Comparison of ENCODE assay signal across 15 cellular contexts in genomic region chr20:44684047-44684965, GRCh38. TPM values are rescaled to one million over a fixed set of nuclear protein-coding genes. Genes with fewer than 3 reads are reported as not detected.
A peak's percentile ranks its signal among the peaks of the same experiment; 100 is the strongest.
DNase-seq lines count a peak whose midpoint lies in the region; ATAC-seq, FAIRE-seq and TF ChIP-seq lines count a peak whose summit lies in the region.
"Had no signal": no experiment of that assay in that cellular context is flagged by ENCODE, and none has a peak within 500 bp of the region (broad histone marks: within the 10 kb centered on the region; RNA-seq: fewer than 3 reads in every experiment).

No MANE protein-coding gene starts in this region.

- no peak for ATAC-seq in central memory CD8-positive, alpha-beta T cell (replicated peaks; ENCODE audit: extremely low read depth, poor library complexity, severe bottlenecking)
- ATAC-seq in HepG2 = peak; percentile 63
- no peak for ATAC-seq in activated CD4-positive, CD25-positive, alpha-beta regulatory T cell treated with anti-CD3 and anti-CD28 coated beads, Interleukin-2, amount 50 U/mL, for 24 hours

- peak overlapping the region; percentile 73 for H2AFZ ChIP-seq in Loucy (ENCODE audit: low read length)
- H2AFZ ChIP-seq in HepG2 (ENCODE audit: low read length) = no peak overlapping the region
- no peak overlapping the region for H2AFZ ChIP-seq in Karpas-422 (ENCODE audit: low read length)

- H3K9me3 ChIP-seq in Loucy (ENCODE audit: insufficient read depth, low read depth, low read length) (no peaks in the 10 kb centered on the region), HepG2 (ENCODE audit: low read length) (no peaks in the 10 kb centered on the region), Karpas-422 (ENCODE audit: low read length) (no peaks in the 10 kb centered on the region)
- H3K9me3 ChIP-seq: esophagus muscularis mucosa, MG63, testis had no signal

- H3K79me2 ChIP-seq in Loucy (ENCODE audit: insufficient read depth, low read length) = no peaks in the 10 kb centered on the region
- no peaks in the 10 kb centered on the region for H3K79me2 ChIP-seq in HepG2 (ENCODE audit: insufficient read depth, low read length)
- H3K79me2 ChIP-seq in Karpas-422 (ENCODE audit: low read length) = no peaks in the 10 kb centered on the region

- no peaks in the 10 kb centered on the region for H3K9me3 Mint-ChIP-seq in central memory CD8-positive, alpha-beta T cell

- DNase-seq in central memory CD8-positive, alpha-beta T cell (ENCODE audit: low spot score in 2 of 2) = no peak
- DNase-seq in HepG2 (ENCODE audit: low spot score) (peak; percentile 38), 8988T (no peak), Karpas-422 (no peak)

- no peak for TF ChIP-seq RAD21 in HepG2 (CRISPR knock-in tag; IDR thresholded peaks at IDR 0.05)

- H3K9me2 ChIP-seq in Loucy (replicated peaks; ENCODE audit: low read depth, low read length) = no peaks in the 10 kb centered on the region
- H3K9me2 ChIP-seq in Karpas-422 (replicated peaks; ENCODE audit: insufficient read depth, low read length) = no peaks in the 10 kb centered on the region

- FAIRE-seq in HepG2 (lab: Jason Lieb, UNC) = no peak
- FAIRE-seq: H54 had no signal

- peak overlapping the region; percentile 6 for H3K4me3 Mint-ChIP-seq in central memory CD8-positive, alpha-beta T cell

- no peak overlapping the region for H3K4me3 ChIP-seq in Loucy (ENCODE audit: low read length, poor library complexity, severe bottlenecking)
- H3K4me3 ChIP-seq in HepG2 (replicated peaks in 1 of 3; ENCODE audit: insufficient read depth in 1 of 3, low read depth in 2 of 3, low read length in 3 of 3) = no peak overlapping the region
- no peak overlapping the region for H3K4me3 ChIP-seq in Karpas-422 (ENCODE audit: low read length)
- H3K4me3 ChIP-seq: BLaER1 treated with 17β-estradiol and CSF1 and Interleukin-3, amounts not matched to agents 10 nM and 100 nM; esophagus muscularis mucosa; MG63; testis had no signal

- H3K36me3 Mint-ChIP-seq in central memory CD8-positive, alpha-beta T cell (ENCODE audit: insufficient read depth) = no peaks in the 10 kb centered on the region

- no peak overlapping the region for H3K27ac Mint-ChIP-seq in central memory CD8-positive, alpha-beta T cell (ENCODE audit: low read depth)

- peaks cover 5% of the 10 kb centered on the region for H3K4me1 Mint-ChIP-seq in central memory CD8-positive, alpha-beta T cell

- peak overlapping the region; percentile 28 for H3K4me2 ChIP-seq in Loucy (ENCODE audit: low read depth, low read length, poor library complexity, severe bottlenecking)
- peak overlapping the region; percentile 54 for H3K4me2 ChIP-seq in HepG2 (ENCODE audit: low read depth, low read length)
- no peak overlapping the region for H3K4me2 ChIP-seq in Karpas-422 (ENCODE audit: low read depth, low read length, poor library complexity, severe bottlenecking)
- H3K4me2 ChIP-seq: BLaER1 treated with 17β-estradiol and CSF1 and Interleukin-3, amounts not matched to agents 10 nM and 100 nM had no signal

- in situ Hi-C loops in HepG2 (cut with HindIII; ENCODE audit: extremely low pct_ligation_motif_present, low pct_unique_long_range_greater_than_20kb) = no loop called here

- POLR2A ChIA-PET in HepG2 (lab: Yijun Ruan, JAX) = no interaction called here

- TF ChIP-seq POLR2A in HepG2 (IDR thresholded peaks at IDR 0.05; ENCODE audit: insufficient read depth in 1 of 2, low read depth in 2 of 2, low read length in 2 of 2) = no peak

- CTCF ChIA-PET in HepG2 (lab: Yijun Ruan, JAX; ENCODE audit: low intra/inter-chr PET ratio, low total read pairs) = interaction anchor here (1.3 to 6.7 kb wide), 4 partner anchors 46 to 182 kb away, joined by 5 to 170 read pairs (median 26); no protein-coding TSS in a partner anchor

- 53% methylated on average over 6 of the region's 6 CpGs for WGBS in HepG2 (ENCODE audit: low lambda C conversion rate)

- H3K4me1 ChIP-seq in Loucy (ENCODE audit: insufficient read depth, low read length, poor library complexity, severe bottlenecking) = no peaks in the 10 kb centered on the region
- peaks cover 13% of the 10 kb centered on the region for H3K4me1 ChIP-seq in HepG2 (ENCODE audit: insufficient read depth, low read length)
- peaks cover 4% of the 10 kb centered on the region for H3K4me1 ChIP-seq in Karpas-422 (ENCODE audit: low read length)

- H3K27me3 ChIP-seq in Loucy (ENCODE audit: insufficient read depth, low read length, poor library complexity, severe bottlenecking) (no peaks in the 10 kb centered on the region), HepG2 (ENCODE audit: control insufficient read depth in 1 of 2, insufficient read depth in 2 of 2, low read length in 2 of 2) (peaks cover 0 to 3% of the 10 kb centered on the region in 2 experiments; a peak in 2 of 5 replicates), Karpas-422 (ENCODE audit: low read length) (no peaks in the 10 kb centered on the region)
- H3K27me3 ChIP-seq: BLaER1 treated with 17β-estradiol and CSF1 and Interleukin-3, amounts not matched to agents 10 nM and 100 nM; esophagus muscularis mucosa; MG63; testis had no signal

- no peak overlapping the region for H3K27ac ChIP-seq in HepG2 (ENCODE audit: extremely low read length, insufficient read depth, low read length)
- peak overlapping the region; percentile 75 for H3K27ac ChIP-seq in temporal lobe (ENCODE audit: low read depth, low read length)
- H3K27ac ChIP-seq in Karpas-422 (ENCODE audit: low read length) = no peak overlapping the region
- H3K27ac ChIP-seq: BLaER1 treated with 17β-estradiol and CSF1 and Interleukin-3, amounts not matched to agents 10 nM and 100 nM; esophagus muscularis mucosa; testis had no signal

- no peaks in the 10 kb centered on the region for H4K20me1 ChIP-seq in Loucy (ENCODE audit: insufficient read depth, low read length, poor library complexity, severe bottlenecking)
- no peaks in the 10 kb centered on the region for H4K20me1 ChIP-seq in HepG2 (ENCODE audit: insufficient read depth, low read length)
- H4K20me1 ChIP-seq in Karpas-422 (ENCODE audit: insufficient read depth, low read depth, low read length) = no peaks in the 10 kb centered on the region
- H4K20me1 ChIP-seq: BLaER1 treated with 17β-estradiol and CSF1 and Interleukin-3, amounts not matched to agents 10 nM and 100 nM had no signal

- no peak overlapping the region for H3K9ac ChIP-seq in Loucy (ENCODE audit: low read depth, low read length, poor library complexity, severe bottlenecking)
- H3K9ac ChIP-seq in HepG2 (ENCODE audit: insufficient read depth, low read depth, low read length) = no peak overlapping the region
- H3K9ac ChIP-seq in Karpas-422 (ENCODE audit: low read length) = no peak overlapping the region

- no peak for TF ChIP-seq CTCF in Loucy (conservative IDR thresholded peaks at IDR 0.05; ENCODE audit: low read length)
- TF ChIP-seq CTCF in HepG2 (CRISPR knock-in tag; IDR thresholded peaks at IDR 0.05) = no peak

- peaks cover 13% of the 10 kb centered on the region for H3K27me3 Mint-ChIP-seq in central memory CD8-positive, alpha-beta T cell

- no TSS peak for BruUV-seq in HepG2 (replicated peaks; lab: Mats Ljungman, UMichigan)

- no peak for TF ChIP-seq EP300 in HepG2 (IDR thresholded peaks at IDR 0.05; ENCODE audit: low read depth in 2 of 2, low read length in 2 of 2)
- TF ChIP-seq EP300 in HepG2 (CRISPR knock-in tag; IDR thresholded peaks at IDR 0.05; ENCODE audit: borderline replicate concordance) = no peak

- H3K36me3 ChIP-seq in Loucy (ENCODE audit: insufficient read depth, low read length) = no peaks in the 10 kb centered on the region
- H3K36me3 ChIP-seq in HepG2 (replicated peaks in 1 of 2; ENCODE audit: control insufficient read depth in 1 of 2, insufficient read depth in 2 of 2, low read length in 2 of 2) = no peaks in the 10 kb centered on the region
- H3K36me3 ChIP-seq in Karpas-422 (ENCODE audit: insufficient read depth, low read length) = no peaks in the 10 kb centered on the region
- H3K36me3 ChIP-seq: BLaER1 treated with 17β-estradiol and CSF1 and Interleukin-3, amounts not matched to agents 10 nM and 100 nM; esophagus muscularis mucosa; MG63 had no signal

- intact Hi-C loops in HepG2 (cut with micrococcal nuclease; ENCODE audit: unreplicated experiment) = loop anchor here (10.0 kb wide), 1 partner anchor 470 kb away; the partner anchor contains the start of gene OSER1

- H3F3A ChIP-seq in Loucy (ENCODE audit: low read depth) = no peaks in the 10 kb centered on the region

RNA-seq across cellular contexts. Expression of gene CCN5, which starts 30.9 kb away (rescaled TPM):
- total RNA-seq in HepG2 (2016; rRNA removed; fragmentation: Illumina TruSeq; extraction: Trizol) (not detected in 2 replicates), temporal lobe (not detected)
- not detected in 2 replicates for total RNA-seq in HepG2 (2016; cell fraction: cytosol; rRNA removed; fragmentation: Illumina TruSeq; extraction: Trizol; ENCODE audit: low read depth)
- not detected in 2 replicates for total RNA-seq in HepG2 (2016; cell fraction: insoluble cytoplasmic fraction; rRNA removed; fragmentation: Illumina TruSeq; extraction: Trizol)
- not detected in 2 replicates for total RNA-seq in HepG2 (2016; cell fraction: membrane; rRNA removed; fragmentation: Illumina TruSeq; extraction: Trizol)
- total RNA-seq in HepG2 (2016; cell fraction: nucleus; rRNA removed; fragmentation: Illumina TruSeq; extraction: Trizol) = not detected in 2 replicates
- 0.12 and 0.17 TPM in 2 replicates for polyA plus RNA-seq in HepG2 (2011; rRNA removed)
- 0.12 and 0.31 TPM in 2 replicates for polyA plus RNA-seq in HepG2 (2011; cell fraction: cytosol; rRNA removed)
- 0.12 and 0.23 TPM in 2 replicates for polyA plus RNA-seq in HepG2 (2011; cell fraction: nucleus; rRNA removed)
- not detected in 2 replicates for polyA plus RNA-seq in HepG2 (2012)
- not detected in 2 replicates for polyA plus RNA-seq in HepG2 (2016; cell fraction: cytosol; fragmentation: Illumina TruSeq; extraction: Trizol; ENCODE audit: low read depth)
- not detected in 2 replicates for polyA plus RNA-seq in HepG2 (2016; cell fraction: insoluble cytoplasmic fraction; fragmentation: Illumina TruSeq; extraction: Trizol; ENCODE audit: low read depth)
- not detected in 2 replicates for polyA plus RNA-seq in HepG2 (2016; cell fraction: membrane; fragmentation: Illumina TruSeq; extraction: Trizol; ENCODE audit: low read depth)
- not detected in 2 replicates for polyA plus RNA-seq in HepG2 (2016; cell fraction: nucleus; fragmentation: Illumina TruSeq; extraction: Trizol; ENCODE audit: insufficient read depth, low read depth)
- 0.08 and 46.2 TPM in 2 replicates for polyA minus RNA-seq in HepG2 (2011; rRNA and poly(A)+ RNA removed; ENCODE audit: low replicate concordance)
- 1.5 and 3.3 TPM in 2 replicates for polyA minus RNA-seq in HepG2 (2011; cell fraction: cytosol; rRNA and poly(A)+ RNA removed)
- polyA minus RNA-seq in HepG2 (2011; cell fraction: nucleus; rRNA and poly(A)+ RNA removed) = 1.1 and 1.7 TPM in 2 replicates
- total RNA-seq in Karpas-422 (2014; rRNA removed; shearing (Covaris generic); ENCODE audit: low replicate concordance) = not detected in 2 replicates
- total RNA-seq: HT1080; RPMI7951; T-helper 1 cell treated with Interleukin-12 subunit alpha and Interleukin-12 subunit beta and Interleukin-4 antibody, amounts not matched to agents 30 ng/mL and 1 ng/mL, for 36 hours had no signal

RNA-seq across cellular contexts. Expression of gene ADA, which starts 32.8 kb away (rescaled TPM):
- total RNA-seq in HepG2 (2016; rRNA removed; fragmentation: Illumina TruSeq; extraction: Trizol) = 2.5 and 2.7 TPM in 2 replicates
- total RNA-seq in HepG2 (2016; cell fraction: cytosol; rRNA removed; fragmentation: Illumina TruSeq; extraction: Trizol; ENCODE audit: low read depth) = 1.3 and 2.8 TPM in 2 replicates
- 2.0 and 2.9 TPM in 2 replicates for total RNA-seq in HepG2 (2016; cell fraction: insoluble cytoplasmic fraction; rRNA removed; fragmentation: Illumina TruSeq; extraction: Trizol)
- total RNA-seq in HepG2 (2016; cell fraction: membrane; rRNA removed; fragmentation: Illumina TruSeq; extraction: Trizol) = 1.9 and 2.5 TPM in 2 replicates
- total RNA-seq in HepG2 (2016; cell fraction: nucleus; rRNA removed; fragmentation: Illumina TruSeq; extraction: Trizol) = 1.4 and 1.6 TPM in 2 replicates
- polyA plus RNA-seq in HepG2 (2011; rRNA removed) = 9.8 and 11.3 TPM in 2 replicates
- polyA plus RNA-seq in HepG2 (2011; cell fraction: cytosol; rRNA removed) = 9.6 and 12.4 TPM in 2 replicates
- polyA plus RNA-seq in HepG2 (2011; cell fraction: nucleus; rRNA removed) = 13.3 and 16.8 TPM in 2 replicates
- 5.1 and 6.0 TPM in 2 replicates for polyA plus RNA-seq in HepG2 (2012)
- polyA plus RNA-seq in HepG2 (2016; cell fraction: cytosol; fragmentation: Illumina TruSeq; extraction: Trizol; ENCODE audit: low read depth) = 2.7 and 3.0 TPM in 2 replicates
- 4.0 and 4.3 TPM in 2 replicates for polyA plus RNA-seq in HepG2 (2016; cell fraction: insoluble cytoplasmic fraction; fragmentation: Illumina TruSeq; extraction: Trizol; ENCODE audit: low read depth)
- 3.2 TPM in 2 replicates for polyA plus RNA-seq in HepG2 (2016; cell fraction: membrane; fragmentation: Illumina TruSeq; extraction: Trizol; ENCODE audit: low read depth)
- polyA plus RNA-seq in HepG2 (2016; cell fraction: nucleus; fragmentation: Illumina TruSeq; extraction: Trizol; ENCODE audit: insufficient read depth, low read depth) = 4.3 and 4.8 TPM in 2 replicates
- 7.0 and 23.8 TPM in 2 replicates for polyA minus RNA-seq in HepG2 (2011; rRNA and poly(A)+ RNA removed; ENCODE audit: low replicate concordance)
- polyA minus RNA-seq in HepG2 (2011; cell fraction: cytosol; rRNA and poly(A)+ RNA removed) = 2.5 and 2.9 TPM in 2 replicates
- 2.5 and 2.8 TPM in 2 replicates for polyA minus RNA-seq in HepG2 (2011; cell fraction: nucleus; rRNA and poly(A)+ RNA removed)
- total RNA-seq in temporal lobe = 1.5 TPM
- total RNA-seq in Karpas-422 (2014; rRNA removed; shearing (Covaris generic); ENCODE audit: low replicate concordance) = 0.11 TPM in 1 of 2 replicates, not detected in the other
